1 cellular context compared by ENCODE assay signal in genomic region chr10:110865184-110865803, GRCh38.
TF ChIP-seq lines count a peak whose summit lies in the region.

No MANE protein-coding gene starts in this region.

TF ChIP-seq in GM12878, 131 proteins besides CTCF, POLR2A, EP300 and RAD21:
- no peak for TF ChIP-seq NRF1 (conservative IDR thresholded peaks at IDR 0.05; ENCODE audit: low read depth, low read length)
- TF ChIP-seq ZNF592 (IDR thresholded peaks at IDR 0.05), result no peak
- no peak for TF ChIP-seq BACH1 (IDR thresholded peaks at IDR 0.05; ENCODE audit: borderline replicate concordance)
- no peak for TF ChIP-seq ATF2 (IDR thresholded peaks at IDR 0.05; ENCODE audit: low read length)
- no peak for TF ChIP-seq TCF7 (IDR thresholded peaks at IDR 0.05; ENCODE audit: borderline replicate concordance)
- peak; percentile 2; the same call in 1 of the 2 replicates for TF ChIP-seq CHD1 (IDR thresholded peaks at IDR 0.05; ENCODE audit: low read depth, low read length)
